Comparison of ENCODE assay signal across 20 cellular contexts in genomic region chr9:132155514-132155913, GRCh38. TPM values are rescaled to one million over a fixed set of nuclear protein-coding genes. Genes with fewer than 3 reads are reported as not detected.
DNase-seq lines count a peak whose midpoint lies in the region; ATAC-seq, FAIRE-seq and TF ChIP-seq lines count a peak whose summit lies in the region.
"Had no signal": no experiment of that assay in that cellular context is flagged by ENCODE, and none has a peak within 500 bp of the region (broad histone marks: within the 10 kb centered on the region; RNA-seq: fewer than 3 reads in every experiment).

No MANE protein-coding gene starts in this region.

- H2BK15ac ChIP-seq in neuronal stem cell (ENCODE audit: low read length), result no peak overlapping the region

- no peak overlapping the region for H3K14ac ChIP-seq in neuronal stem cell (ENCODE audit: low read length)

- H4K8ac ChIP-seq in neuronal stem cell (ENCODE audit: low read depth, low read length), result no peak overlapping the region

- in situ Hi-C loops in HepG2 (cut with HindIII; ENCODE audit: extremely low pct_ligation_motif_present, low pct_unique_long_range_greater_than_20kb), result no loop called here

- H3K9ac ChIP-seq in HepG2 (ENCODE audit: insufficient read depth, low read depth, low read length) (no peak overlapping the region), neuronal stem cell (ENCODE audit: low read depth, low read length, poor library complexity) (no peak overlapping the region)
- H3K9ac ChIP-seq: BLaER1 treated with 17β-estradiol and CSF1 and Interleukin-3, amounts not matched to agents 10 nM and 100 nM had no signal

- no peak overlapping the region for H3K23ac ChIP-seq in neuronal stem cell (ENCODE audit: low read depth, low read length, poor library complexity)

- TF ChIP-seq CTCF in HepG2 (CRISPR knock-in tag; IDR thresholded peaks at IDR 0.05) (no peak), right lobe of liver (IDR thresholded peaks at IDR 0.05) (no peak)

- no peak for FAIRE-seq in HepG2 (lab: Jason Lieb, UNC)
- FAIRE-seq: A549, D721Med, G401.6, GM12891, GM19239 had no signal

- intact Hi-C loops in HepG2 (cut with micrococcal nuclease; ENCODE audit: unreplicated experiment), result no loop called here
- intact Hi-C loops in right lobe of liver (cut with DNase I), result no loop called here

- H4K20me1 ChIP-seq in HepG2 (ENCODE audit: insufficient read depth, low read length), result 0 out of 2 replicates have a peak, but pooled peaks cover 7% of the 10 kb centered on the region

- CTCF ChIA-PET in HepG2 (lab: Yijun Ruan, JAX; ENCODE audit: low intra/inter-chr PET ratio, low total read pairs), result no interaction called here

- no peak for DNase-seq in HepG2 (ENCODE audit: low spot score)
- no peak for DNase-seq in right lobe of liver
- no peak for DNase-seq in neuronal stem cell (ENCODE audit: low spot score)
- no peak for DNase-seq in NCI-H226
- DNase-seq in SW480 (ENCODE audit: low spot score), result no peak
- DNase-seq: AML-193; Caco-2; Calu3; CD4-positive, alpha-beta T cell; CD8-positive, alpha-beta T cell; DMS79 treated with DMSO at 0.1 percent for 48 hours; GF-D8 had no signal

- H2BK12ac ChIP-seq in neuronal stem cell (ENCODE audit: low read length), result no peak overlapping the region

- no peak overlapping the region for H3K18ac ChIP-seq in neuronal stem cell (ENCODE audit: low read length)

- no peak overlapping the region for H2BK5ac ChIP-seq in neuronal stem cell (ENCODE audit: low read length)

- H3K4me3 ChIP-seq in HepG2 (replicated peaks in 1 of 3; ENCODE audit: insufficient read depth in 1 of 3, low read depth in 2 of 3, low read length in 3 of 3) (no peak overlapping the region), right lobe of liver (no peak overlapping the region), neuronal stem cell (ENCODE audit: low read length in 2 of 2) (peak overlapping the region in 1 of 2 donors; percentile 18)
- H3K4me3 ChIP-seq: A549; BLaER1 treated with 17β-estradiol and CSF1 and Interleukin-3, amounts not matched to agents 10 nM and 100 nM had no signal

- peak overlapping the region; percentile 27 for H2AK5ac ChIP-seq in neuronal stem cell (ENCODE audit: low read depth, low read length)

- no peaks in the 10 kb centered on the region for H3K4me1 ChIP-seq in HepG2 (ENCODE audit: insufficient read depth, low read length)
- H3K4me1 ChIP-seq in right lobe of liver, result no peaks in the 10 kb centered on the region
- H3K4me1 ChIP-seq in neuronal stem cell (ENCODE audit: control insufficient read depth in 2 of 2, insufficient read depth in 1 of 2, low read depth in 1 of 2, low read length in 2 of 2), result peaks cover 1 to 5% of the 10 kb centered on the region in 2 donors
- H3K4me1 ChIP-seq: Caco-2 had no signal

- ATAC-seq in HepG2 (no peak), right lobe of liver (no peak)
- ATAC-seq: A549; CD8-positive, alpha-beta T cell had no signal

- H3K79me2 ChIP-seq in HepG2 (ENCODE audit: insufficient read depth, low read length), result no peaks in the 10 kb centered on the region

- H4K91ac ChIP-seq in neuronal stem cell (ENCODE audit: low read depth, low read length, poor library complexity), result no peak overlapping the region

- TF ChIP-seq POLR2A in HepG2 (IDR thresholded peaks at IDR 0.05; ENCODE audit: insufficient read depth in 1 of 2, low read depth in 2 of 2, low read length in 2 of 2) (no peak), right lobe of liver (IDR thresholded peaks at IDR 0.05) (no peak)

- H3K36me3 ChIP-seq in HepG2 (replicated peaks in 1 of 2; ENCODE audit: control insufficient read depth in 1 of 2, insufficient read depth in 2 of 2, low read length in 2 of 2), result no peaks in the 10 kb centered on the region
- no peaks in the 10 kb centered on the region for H3K36me3 ChIP-seq in right lobe of liver
- H3K36me3 ChIP-seq in neuronal stem cell (replicated peaks in 1 of 2; ENCODE audit: control insufficient read depth in 2 of 2, insufficient read depth in 2 of 2, low read length in 2 of 2), result no peaks in the 10 kb centered on the region
- H3K36me3 ChIP-seq: BLaER1 treated with 17β-estradiol and CSF1 and Interleukin-3, amounts not matched to agents 10 nM and 100 nM had no signal

- no peaks in the 10 kb centered on the region for H3K79me1 ChIP-seq in neuronal stem cell (ENCODE audit: low read depth, low read length)

- no peak overlapping the region for H3K4ac ChIP-seq in neuronal stem cell (ENCODE audit: low read length)

- H2BK120ac ChIP-seq in neuronal stem cell (ENCODE audit: low read depth, low read length), result no peak overlapping the region

- H3K4me2 ChIP-seq in HepG2 (ENCODE audit: low read depth, low read length) (no peak overlapping the region), neuronal stem cell (ENCODE audit: insufficient read depth, low read length, poor library complexity, severe bottlenecking) (no peak overlapping the region)
- H3K4me2 ChIP-seq: A549 had no signal

- BruUV-seq in HepG2 (replicated peaks; lab: Mats Ljungman, UMichigan), result no TSS peak

- no peak overlapping the region for H2AFZ ChIP-seq in HepG2 (ENCODE audit: low read length)
- H2AFZ ChIP-seq in neuronal stem cell (ENCODE audit: low read length), result no peak overlapping the region

- H3K9me3 ChIP-seq in HepG2 (ENCODE audit: low read length) (no peaks in the 10 kb centered on the region), right lobe of liver (no peaks in the 10 kb centered on the region), neuronal stem cell (replicated peaks in 1 of 2; ENCODE audit: control insufficient read depth in 2 of 2, insufficient read depth in 1 of 2, low read depth in 1 of 2, low read length in 2 of 2) (no peaks in the 10 kb centered on the region)
- H3K9me3 ChIP-seq: A549; BLaER1 treated with 17β-estradiol and CSF1 and Interleukin-3, amounts not matched to agents 10 nM and 100 nM; Caco-2 had no signal

- H3K27me3 ChIP-seq in HepG2 (ENCODE audit: control insufficient read depth in 1 of 2, insufficient read depth in 2 of 2, low read length in 2 of 2) (peaks cover 7 to 89% of the 10 kb centered on the region in 2 experiments), right lobe of liver (no peaks in the 10 kb centered on the region), neuronal stem cell (ENCODE audit: control insufficient read depth in 3 of 3, insufficient read depth in 3 of 3, low read depth in 1 of 3, low read length in 3 of 3) (peaks cover 0 to 88% (median 6%) of the 10 kb centered on the region in 3 experiments)
- H3K27me3 ChIP-seq: BLaER1 treated with 17β-estradiol and CSF1 and Interleukin-3, amounts not matched to agents 10 nM and 100 nM had no signal

- POLR2A ChIA-PET in HepG2 (lab: Yijun Ruan, JAX), result no interaction called here

- WGBS in HepG2 (ENCODE audit: low lambda C conversion rate), result 22% methylated on average over 5 of the region's 7 CpGs
- 79% methylated on average over 5 of the region's 7 CpGs for WGBS in right lobe of liver (ENCODE audit: insufficient coverage, low coverage, low lambda C conversion rate, missing lambda C conversion rate)
- WGBS in neuronal stem cell (ENCODE audit: extremely low coverage in 2 of 2, insufficient read length in 2 of 2, insufficient replicate concordance in 1 of 2), 2 donors, result no CpG with 5 or more reads among the region's 7 CpGs

- H3K27ac ChIP-seq in HepG2 (ENCODE audit: extremely low read length, insufficient read depth, low read length) (no peak overlapping the region), right lobe of liver (no peak overlapping the region), neuronal stem cell (replicated peaks; ENCODE audit: low read length) (no peak overlapping the region)
- H3K27ac ChIP-seq: 22Rv1; A549; BLaER1 treated with 17β-estradiol and CSF1 and Interleukin-3, amounts not matched to agents 10 nM and 100 nM; C4-2B had no signal

- TF ChIP-seq EP300 in HepG2 (IDR thresholded peaks at IDR 0.05; ENCODE audit: low read depth in 2 of 2, low read length in 2 of 2) (no peak), HepG2 (CRISPR knock-in tag; IDR thresholded peaks at IDR 0.05; ENCODE audit: borderline replicate concordance) (no peak)

- TF ChIP-seq RAD21 in HepG2 (CRISPR knock-in tag; IDR thresholded peaks at IDR 0.05), result no peak

TF ChIP-seq in HepG2, 621 proteins besides CTCF, POLR2A, EP300 and RAD21:
- no peak for TF ChIP-seq ISL2 (CRISPR knock-in tag; IDR thresholded peaks at IDR 0.05)
- TF ChIP-seq EZH2 (conservative IDR thresholded peaks at IDR 0.05; ENCODE audit: low read depth, low read length), result 0 out of 2 replicates have a peak, but pooled peaks have one; percentile 0
TF ChIP-seq in HepG2: peak in this region for 1.

RNA-seq across cellular contexts. Expression of gene NTNG2, which starts 6.3 kb away (rescaled TPM):
- total RNA-seq in HepG2 (2016; rRNA removed; fragmentation: Illumina TruSeq; extraction: Trizol) (0.02 TPM in 1 of 2 replicates, not detected in the other), right lobe of liver (1 to 10 TPM in 1 of 6 experiments, under 1 TPM in 5; 0.12 to 1.6 (median 0.24) TPM)
- total RNA-seq in HepG2 (2016; cell fraction: cytosol; rRNA removed; fragmentation: Illumina TruSeq; extraction: Trizol; ENCODE audit: low read depth), result not detected in 2 replicates
- total RNA-seq in HepG2 (2016; cell fraction: insoluble cytoplasmic fraction; rRNA removed; fragmentation: Illumina TruSeq; extraction: Trizol), result not detected in 2 replicates
- not detected in 2 replicates for total RNA-seq in HepG2 (2016; cell fraction: membrane; rRNA removed; fragmentation: Illumina TruSeq; extraction: Trizol)
- total RNA-seq in HepG2 (2016; cell fraction: nucleus; rRNA removed; fragmentation: Illumina TruSeq; extraction: Trizol), result not detected in 2 replicates
- 0.36 TPM in 1 of 2 replicates, not detected in the other for polyA plus RNA-seq in HepG2 (2011; rRNA removed)
- 0.01 and 0.34 TPM in 2 replicates for polyA plus RNA-seq in HepG2 (2011; cell fraction: cytosol; rRNA removed)
- 0.96 and 1.5 TPM in 2 replicates for polyA plus RNA-seq in HepG2 (2011; cell fraction: nucleus; rRNA removed)
- polyA plus RNA-seq in HepG2 (2012), result not detected in 2 replicates
- polyA plus RNA-seq in HepG2 (2016; cell fraction: cytosol; fragmentation: Illumina TruSeq; extraction: Trizol; ENCODE audit: low read depth), result not detected in 2 replicates
- polyA plus RNA-seq in HepG2 (2016; cell fraction: insoluble cytoplasmic fraction; fragmentation: Illumina TruSeq; extraction: Trizol; ENCODE audit: low read depth), result not detected in 2 replicates
- 0.27 TPM in 1 of 2 replicates, not detected in the other for polyA plus RNA-seq in HepG2 (2016; cell fraction: membrane; fragmentation: Illumina TruSeq; extraction: Trizol; ENCODE audit: low read depth)
- not detected in 2 replicates for polyA plus RNA-seq in HepG2 (2016; cell fraction: nucleus; fragmentation: Illumina TruSeq; extraction: Trizol; ENCODE audit: insufficient read depth, low read depth)
- polyA minus RNA-seq in HepG2 (2011; rRNA and poly(A)+ RNA removed; ENCODE audit: low replicate concordance), result 0.02 and 0.05 TPM in 2 replicates
- polyA minus RNA-seq in HepG2 (2011; cell fraction: cytosol; rRNA and poly(A)+ RNA removed), result not detected in 2 replicates
- polyA minus RNA-seq in HepG2 (2011; cell fraction: nucleus; rRNA and poly(A)+ RNA removed), result not detected in 2 replicates
- polyA plus RNA-seq in neuronal stem cell (2013, experiment 1 of 2), result 1.6 TPM
- 2.1 TPM for polyA plus RNA-seq in neuronal stem cell (2013, experiment 2 of 2)
- total RNA-seq: Caco-2, Calu3 had no signal
